Comparison of ENCODE assay signal across 9 cellular contexts in genomic region chr7:102335574-102335973, GRCh38. TPM values are rescaled to one million over a fixed set of nuclear protein-coding genes. Genes with fewer than 3 reads are reported as not detected.
"Had no signal": no experiment of that assay in that cellular context is flagged by ENCODE, and none has a peak within 500 bp of the region (broad histone marks: within the 10 kb centered on the region; RNA-seq: fewer than 3 reads in every experiment).

No MANE protein-coding gene starts in this region.

RNA-seq across cellular contexts. Expression of gene SPDYE6, which starts 20.7 kb away (rescaled TPM):
- total RNA-seq: activated CD4-positive, alpha-beta T cell treated with anti-CD3 and anti-CD28 coated beads, Interleukin-2, amount 10 ng/mL, durations not matched to agents 7 days and 5 days; activated CD8-positive, alpha-beta T cell treated with anti-CD3 and anti-CD28 coated beads, Interleukin-2, amount 10 ng/mL, durations not matched to agents 7 days and 5 days; activated naive CD8-positive, alpha-beta T cell treated with anti-CD3 and anti-CD28 coated beads, Interleukin-2, amount 10 ng/mL, durations not matched to agents 7 days and 5 days; activated T-helper 2 cell treated with anti-CD3 and anti-CD28 coated beads, Interferon-gamma antibody, Interleukin-2, Interleukin-4, amounts not matched to agents 10 μg/mL and 5 μg/mL and 100 μg/mL, durations not matched to agents 14 hours and 24 hours and 36 hours; ascending aorta; cardiac muscle cell; chondrocyte; NCI-H460; SJCRH30 had no signal
